In genomic region chr2:218063541-218064295, GRCh38 we compare ENCODE assay signal across 13 cellular contexts. TPM values are rescaled to one million over a fixed set of nuclear protein-coding genes. Genes with fewer than 3 reads are reported as not detected.
A peak's percentile ranks its signal among the peaks of the same experiment; 100 is the strongest.
DNase-seq lines count a peak whose midpoint lies in the region; ATAC-seq and TF ChIP-seq lines count a peak whose summit lies in the region.
"Had no signal": no experiment of that assay in that cellular context is flagged by ENCODE, and none has a peak within 500 bp of the region (broad histone marks: within the 10 kb centered on the region; RNA-seq: fewer than 3 reads in every experiment).

No MANE protein-coding gene starts in this region.

- H4K20me1 ChIP-seq in BLaER1 = no peaks in the 10 kb centered on the region

- no peaks in the 10 kb centered on the region for H3K36me3 Mint-ChIP-seq in T-helper 2 cell treated with Interferon-gamma antibody and Interleukin-4, amounts not matched to agents 5 μg/mL and 100 μg/mL, for 36 hours (ENCODE audit: low read depth)
- H3K36me3 Mint-ChIP-seq in activated T-helper 2 cell treated with anti-CD3 and anti-CD28 coated beads, Interferon-gamma antibody, Interleukin-2, Interleukin-4, amounts not matched to agents 10 μg/mL and 5 μg/mL and 100 μg/mL, durations not matched to agents 14 hours and 24 hours and 36 hours (ENCODE audit: low read depth) = no peaks in the 10 kb centered on the region
- H3K36me3 Mint-ChIP-seq: T-cell had no signal

- DNase-seq in NB4 (ENCODE audit: low read depth) (peak; percentile 34), amniotic stem cell (lab: John Stamatoyannopoulos, UW) (no peak)
- DNase-seq in T-helper 2 cell treated with Interferon-gamma antibody and Interleukin-4, amounts not matched to agents 5 μg/mL and 100 μg/mL, for 36 hours (ENCODE audit: low spot score) = no peak
- DNase-seq in stimulated activated naive CD8-positive, alpha-beta T cell treated with anti-CD3 and anti-CD28 coated beads, Interleukin-15, amount 100 ng/mL, for 72 hours = no peak
- DNase-seq in activated T-helper 2 cell treated with anti-CD3 and anti-CD28 coated beads, Interferon-gamma antibody, Interleukin-2, Interleukin-4, amounts not matched to agents 10 μg/mL and 5 μg/mL and 100 μg/mL, durations not matched to agents 14 hours and 24 hours and 36 hours (ENCODE audit: low spot score) = no peak
- DNase-seq: ACHN, activated T-cell treated with anti-CD3 and anti-CD28 coated beads for 4 hours had no signal

- H3K9me3 ChIP-seq in BLaER1 = no peaks in the 10 kb centered on the region

- H3K9ac ChIP-seq in BLaER1 = no peak overlapping the region

- TF ChIP-seq POLR2A in NB4 (IDR thresholded peaks at IDR 0.05; ENCODE audit: extremely low read depth, insufficient read length) = no peak

- H3K27me3 Mint-ChIP-seq in T-helper 2 cell treated with Interferon-gamma antibody and Interleukin-4, amounts not matched to agents 5 μg/mL and 100 μg/mL, for 36 hours (ENCODE audit: low read depth) = peaks cover 6% of the 10 kb centered on the region
- peaks cover 44% of the 10 kb centered on the region for H3K27me3 Mint-ChIP-seq in stimulated activated naive CD8-positive, alpha-beta T cell treated with anti-CD3 and anti-CD28 coated beads, Interleukin-15, amount 100 ng/mL, for 72 hours
- peaks cover 10% of the 10 kb centered on the region for H3K27me3 Mint-ChIP-seq in activated T-helper 2 cell treated with anti-CD3 and anti-CD28 coated beads, Interferon-gamma antibody, Interleukin-2, Interleukin-4, amounts not matched to agents 10 μg/mL and 5 μg/mL and 100 μg/mL, durations not matched to agents 14 hours and 24 hours and 36 hours (ENCODE audit: low read depth)

- intact Hi-C loops in activated T-helper 2 cell treated with anti-CD3 and anti-CD28 coated beads, Interferon-gamma antibody, Interleukin-2, Interleukin-4, amounts not matched to agents 10 μg/mL and 5 μg/mL and 100 μg/mL, durations not matched to agents 14 hours and 24 hours and 36 hours (cut with micrococcal nuclease) = no loop called here

- peak overlapping the region; percentile 41; the same call in 1 of the 2 replicates for H3K4me2 ChIP-seq in BLaER1

- H3K4me3 ChIP-seq in BLaER1 (no peak overlapping the region), NB4 (ENCODE audit: low read depth, low read length) (no peak overlapping the region)
- H3K4me3 ChIP-seq: cardiac muscle cell had no signal

- H3K27ac Mint-ChIP-seq in T-helper 2 cell treated with Interferon-gamma antibody and Interleukin-4, amounts not matched to agents 5 μg/mL and 100 μg/mL, for 36 hours = no peak overlapping the region
- H3K27ac Mint-ChIP-seq in stimulated activated naive CD8-positive, alpha-beta T cell treated with anti-CD3 and anti-CD28 coated beads, Interleukin-15, amount 100 ng/mL, for 72 hours = no peak overlapping the region
- no peak overlapping the region for H3K27ac Mint-ChIP-seq in activated T-helper 2 cell treated with anti-CD3 and anti-CD28 coated beads, Interferon-gamma antibody, Interleukin-2, Interleukin-4, amounts not matched to agents 10 μg/mL and 5 μg/mL and 100 μg/mL, durations not matched to agents 14 hours and 24 hours and 36 hours
- H3K27ac Mint-ChIP-seq: T-cell had no signal

- peaks cover 29% of the 10 kb centered on the region for H3K4me1 ChIP-seq in BLaER1

- no peak overlapping the region for H3K4me3 Mint-ChIP-seq in T-helper 2 cell treated with Interferon-gamma antibody and Interleukin-4, amounts not matched to agents 5 μg/mL and 100 μg/mL, for 36 hours
- no peak overlapping the region for H3K4me3 Mint-ChIP-seq in stimulated activated naive CD8-positive, alpha-beta T cell treated with anti-CD3 and anti-CD28 coated beads, Interleukin-15, amount 100 ng/mL, for 72 hours
- H3K4me3 Mint-ChIP-seq in activated T-helper 2 cell treated with anti-CD3 and anti-CD28 coated beads, Interferon-gamma antibody, Interleukin-2, Interleukin-4, amounts not matched to agents 10 μg/mL and 5 μg/mL and 100 μg/mL, durations not matched to agents 14 hours and 24 hours and 36 hours (ENCODE audit: low read depth) = no peak overlapping the region
- H3K4me3 Mint-ChIP-seq: T-cell had no signal

- TF ChIP-seq CTCF in NB4 (IDR thresholded peaks at IDR 0.05; ENCODE audit: low read depth, low read length) = no peak

- ATAC-seq in GM19035 (IDR thresholded peaks at IDR 0.05; ENCODE audit: unreplicated experiment) = peak; percentile 89
- peak; percentile 57 for ATAC-seq in HG02798 (IDR thresholded peaks at IDR 0.05; ENCODE audit: poor library complexity, unreplicated experiment)
- no peak for ATAC-seq in stimulated activated naive CD8-positive, alpha-beta T cell treated with anti-CD3 and anti-CD28 coated beads, Interleukin-15, amount 100 ng/mL, for 72 hours
- ATAC-seq: T-cell had no signal

- H3K36me3 ChIP-seq in BLaER1 = no peaks in the 10 kb centered on the region
- H3K36me3 ChIP-seq: cardiac muscle cell had no signal

- no peaks in the 10 kb centered on the region for H3K27me3 ChIP-seq in BLaER1

- H3K4me1 Mint-ChIP-seq in T-helper 2 cell treated with Interferon-gamma antibody and Interleukin-4, amounts not matched to agents 5 μg/mL and 100 μg/mL, for 36 hours (ENCODE audit: low read depth) = peaks cover 3% of the 10 kb centered on the region
- H3K4me1 Mint-ChIP-seq in stimulated activated naive CD8-positive, alpha-beta T cell treated with anti-CD3 and anti-CD28 coated beads, Interleukin-15, amount 100 ng/mL, for 72 hours = peaks cover 10% of the 10 kb centered on the region
- peaks cover 2% of the 10 kb centered on the region for H3K4me1 Mint-ChIP-seq in activated T-helper 2 cell treated with anti-CD3 and anti-CD28 coated beads, Interferon-gamma antibody, Interleukin-2, Interleukin-4, amounts not matched to agents 10 μg/mL and 5 μg/mL and 100 μg/mL, durations not matched to agents 14 hours and 24 hours and 36 hours (ENCODE audit: low read depth)

- no peak overlapping the region for H3K27ac ChIP-seq in BLaER1
- H3K27ac ChIP-seq: cardiac muscle cell had no signal

- no peaks in the 10 kb centered on the region for H3K9me3 Mint-ChIP-seq in T-helper 2 cell treated with Interferon-gamma antibody and Interleukin-4, amounts not matched to agents 5 μg/mL and 100 μg/mL, for 36 hours
- no peaks in the 10 kb centered on the region for H3K9me3 Mint-ChIP-seq in stimulated activated naive CD8-positive, alpha-beta T cell treated with anti-CD3 and anti-CD28 coated beads, Interleukin-15, amount 100 ng/mL, for 72 hours
- no peaks in the 10 kb centered on the region for H3K9me3 Mint-ChIP-seq in activated T-helper 2 cell treated with anti-CD3 and anti-CD28 coated beads, Interferon-gamma antibody, Interleukin-2, Interleukin-4, amounts not matched to agents 10 μg/mL and 5 μg/mL and 100 μg/mL, durations not matched to agents 14 hours and 24 hours and 36 hours
- H3K9me3 Mint-ChIP-seq: T-cell had no signal

RNA-seq across cellular contexts. Expression of gene RUFY4, which starts 5.3 kb away (rescaled TPM):
- 0.39 TPM in 1 of 2 replicates, not detected in the other for total RNA-seq in activated T-helper 2 cell treated with anti-CD3 and anti-CD28 coated beads, Interferon-gamma antibody, Interleukin-2, Interleukin-4, amounts not matched to agents 10 μg/mL and 5 μg/mL and 100 μg/mL, durations not matched to agents 14 hours and 24 hours and 36 hours
- total RNA-seq: cardiac muscle cell, fibroblast of villous mesenchyme had no signal
